28 cellular contexts compared by ENCODE assay signal in the genomic region with DNA sequence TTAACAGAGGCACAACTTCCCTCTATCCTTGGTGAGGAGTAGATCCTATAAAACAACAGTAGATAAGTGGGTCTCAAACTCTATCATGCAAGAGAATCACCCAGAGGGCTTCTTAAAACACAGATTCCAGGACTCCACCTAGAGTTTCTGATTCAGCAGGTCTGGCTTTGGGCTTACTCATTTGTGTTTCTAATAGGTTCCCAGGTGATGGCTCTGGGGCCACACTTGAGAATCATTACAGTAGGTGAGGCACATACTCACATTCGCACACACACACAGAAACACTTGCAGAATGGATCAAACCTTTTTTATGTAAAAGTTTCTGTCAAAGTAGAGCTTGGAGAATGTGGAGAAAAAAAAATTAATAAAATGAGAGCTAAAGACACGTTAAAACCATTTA.
"Had no signal": no experiment of that assay in that cellular context is flagged by ENCODE, and none has a peak within 500 bp of the region (broad histone marks: within the 10 kb centered on the region; RNA-seq: fewer than 3 reads in every experiment).

No MANE protein-coding gene starts in this region.

- H3K27me3 ChIP-seq: pancreas, stomach, testis, thyroid gland, transverse colon, upper lobe of left lung, vagina had no signal

- H3K27ac ChIP-seq: lower lobe of right lung, pancreas, prostate gland, stomach, thyroid gland, transverse colon, upper lobe of left lung, vagina had no signal

- H3K9me3 ChIP-seq: lower lobe of right lung, pancreas, prostate gland, stomach, testis, thyroid gland, transverse colon, upper lobe of left lung, vagina had no signal

- H3K36me3 Mint-ChIP-seq: naive thymus-derived CD8-positive, alpha-beta T cell; stimulated activated naive B cell treated with anti-CD40 and anti-IgM and Interleukin-4, amounts not matched to agents 10 μg/mL and 1 μg/mL and 100 μg/mL, for 72 hours had no signal

- H3K27me3 Mint-ChIP-seq: stimulated activated naive B cell treated with anti-CD40 and anti-IgM and Interleukin-4, amounts not matched to agents 10 μg/mL and 1 μg/mL and 100 μg/mL, for 72 hours had no signal

- H3K36me3 ChIP-seq: lower lobe of right lung, pancreas, prostate gland, stomach, thyroid gland, transverse colon, upper lobe of left lung, vagina had no signal

- H3K4me3 ChIP-seq: lower lobe of right lung, pancreas, prostate gland, skin epidermis, stomach, testis, thyroid gland, transverse colon, upper lobe of left lung, vagina had no signal

- H3K4me3 Mint-ChIP-seq: stimulated activated naive B cell treated with anti-CD40 and anti-IgM and Interleukin-4, amounts not matched to agents 10 μg/mL and 1 μg/mL and 100 μg/mL, for 72 hours had no signal

- DNase-seq: hippocampal formation; kidney glomerular epithelial cell; left cardiac atrium; left ventricle myocardium superior; lower lobe of right lung; mammary epithelial cell; mesenchymal stem cell; naive thymus-derived CD8-positive, alpha-beta T cell; nucleus accumbens; pancreas; retina; right cardiac atrium; stimulated activated CD4-positive, alpha-beta T cell treated with anti-CD3 and anti-CD28 coated beads, Interleukin-12 subunit alpha, Interleukin-12 subunit beta, amount 100 ng/mL, for 4 hours; stimulated activated CD4-positive, alpha-beta T cell treated with anti-CD3 and anti-CD28 coated beads, Interleukin-15, amount 100 ng/mL, for 24 hours; stimulated activated CD4-positive, alpha-beta T cell treated with anti-CD3 and anti-CD28 coated beads, Interleukin-2, amount 100 ng/mL, for 24 hours; stimulated activated CD4-positive, alpha-beta T cell treated with anti-CD3 and anti-CD28 coated beads, Interleukin-4, amount 100 ng/mL, for 1 hour; stimulated activated naive B cell treated with anti-CD40 and anti-IgM and Interleukin-4, amounts not matched to agents 10 μg/mL and 1 μg/mL and 100 μg/mL, for 72 hours; stimulated activated naive CD8-positive, alpha-beta T cell treated with anti-CD3 and anti-CD28 coated beads, Interleukin-15, Interleukin-2, amounts not matched to agents 100 U/mL and 50 U/mL, for 24 hours; stomach; testis; thyroid gland; transverse colon; upper lobe of left lung had no signal

- ATAC-seq: left cardiac atrium; left lobe of liver; left ventricle myocardium superior; lower lobe of right lung; naive thymus-derived CD8-positive, alpha-beta T cell; pancreas; right cardiac atrium; sciatic nerve; stimulated activated naive B cell treated with anti-CD40 and anti-IgM and Interleukin-4, amounts not matched to agents 10 μg/mL and 1 μg/mL and 100 μg/mL, for 72 hours; stimulated activated naive CD8-positive, alpha-beta T cell treated with anti-CD3 and anti-CD28 coated beads, Interleukin-15, Interleukin-2, amounts not matched to agents 100 U/mL and 50 U/mL, for 24 hours had no signal

- H3K27ac Mint-ChIP-seq: stimulated activated naive B cell treated with anti-CD40 and anti-IgM and Interleukin-4, amounts not matched to agents 10 μg/mL and 1 μg/mL and 100 μg/mL, for 72 hours had no signal

- H3K4me1 ChIP-seq: pancreas had no signal
